Comparison of ENCODE assay signal across 1 cellular context in the genomic region with DNA sequence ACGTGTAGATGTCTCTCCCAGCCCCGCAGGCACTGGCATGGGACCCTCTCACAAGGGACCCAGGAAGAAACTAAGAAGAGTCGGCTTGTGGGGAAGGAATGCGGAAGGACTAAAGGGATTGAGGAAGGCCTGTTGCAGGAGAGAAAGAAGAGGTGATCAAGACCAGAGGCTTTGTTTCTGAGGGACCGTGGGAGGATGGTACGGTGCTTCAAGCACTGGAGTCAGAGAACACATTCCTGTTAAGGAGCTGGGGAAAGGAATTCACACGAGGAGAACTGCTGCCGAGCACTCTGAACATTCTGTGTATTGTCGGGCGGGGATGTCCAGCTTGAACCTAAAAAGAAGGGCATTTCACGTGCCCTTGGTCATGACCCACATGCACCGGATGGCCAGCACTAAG.
TF ChIP-seq lines count a peak whose summit lies in the region.

No MANE protein-coding gene starts in this region.

TF ChIP-seq in GM23338, 12 proteins besides CTCF, POLR2A, EP300 and RAD21 (continued from another document):
- TF ChIP-seq, protein P1, sequence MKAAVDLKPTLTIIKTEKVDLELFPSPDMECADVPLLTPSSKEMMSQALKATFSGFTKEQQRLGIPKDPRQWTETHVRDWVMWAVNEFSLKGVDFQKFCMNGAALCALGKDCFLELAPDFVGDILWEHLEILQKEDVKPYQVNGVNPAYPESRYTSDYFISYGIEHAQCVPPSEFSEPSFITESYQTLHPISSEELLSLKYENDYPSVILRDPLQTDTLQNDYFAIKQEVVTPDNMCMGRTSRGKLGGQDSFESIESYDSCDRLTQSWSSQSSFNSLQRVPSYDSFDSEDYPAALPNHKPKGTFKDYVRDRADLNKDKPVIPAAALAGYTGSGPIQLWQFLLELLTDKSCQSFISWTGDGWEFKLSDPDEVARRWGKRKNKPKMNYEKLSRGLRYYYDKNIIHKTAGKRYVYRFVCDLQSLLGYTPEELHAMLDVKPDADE (IDR thresholded peaks at IDR 0.05) = no peak
